ENCODE assay signal across 23 cellular contexts in the genomic region with DNA sequence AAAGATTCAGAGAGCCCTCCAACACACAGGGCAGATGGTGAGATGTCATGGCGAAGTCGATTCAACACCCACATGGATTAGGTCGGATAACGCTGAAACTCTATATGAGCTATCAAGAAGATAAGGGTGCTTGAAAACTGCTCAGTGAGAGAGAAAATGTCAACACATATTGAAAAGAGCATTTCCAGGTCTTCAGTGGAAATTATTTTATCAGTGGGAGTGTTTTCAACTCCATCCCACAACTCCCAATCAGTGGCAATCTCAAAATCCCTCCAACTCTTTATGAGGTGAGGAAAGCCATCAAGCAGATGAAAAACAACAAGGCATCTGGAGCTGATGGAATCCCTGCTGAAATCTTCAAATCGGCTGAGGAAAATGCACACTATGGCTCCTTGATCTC.
"Had no signal": no experiment of that assay in that cellular context is flagged by ENCODE, and none has a peak within 500 bp of the region (broad histone marks: within the 10 kb centered on the region; RNA-seq: fewer than 3 reads in every experiment).

No MANE protein-coding gene starts in this region.

- H3K36me3 ChIP-seq: cardiac muscle cell, lower lobe of right lung, prostate gland, right atrium auricular region, tibial artery had no signal

- H3K4me1 ChIP-seq: foreskin keratinocyte, lower lobe of right lung, prostate gland, right atrium auricular region, tibial artery had no signal

- H3K27ac ChIP-seq: cardiac muscle cell, dorsolateral prefrontal cortex, epithelial cell of prostate, foreskin keratinocyte, lower lobe of right lung, prostate gland, right atrium auricular region, tibial artery had no signal

- H3K27me3 ChIP-seq: cardiac muscle cell, foreskin keratinocyte, right atrium auricular region, tibial artery had no signal

- H3K4me3 ChIP-seq: cardiac muscle cell, dorsolateral prefrontal cortex, lower lobe of right lung, prostate gland, right atrium auricular region, tibial artery had no signal

- H3K9me3 ChIP-seq: lower lobe of right lung, prostate gland, right atrium auricular region, tibial artery had no signal

- DNase-seq: activated CD4-positive, alpha-beta memory T cell treated with anti-CD3 and anti-CD28 coated beads for 36 hours; activated CD4-positive, alpha-beta T cell treated with anti-CD3 and anti-CD28 coated beads for 4 hours; activated gamma-delta T cell treated with Interleukin-2 at 50 U/mL for 16 hours; activated naive CD8-positive, alpha-beta T cell treated with anti-CD3 and anti-CD28 coated beads for 36 hours; activated T-cell treated with anti-CD3 and anti-CD28 coated beads for 4 hours; amniotic stem cell; dorsolateral prefrontal cortex; foreskin keratinocyte; hypothalamus; islet precursor cell; left colon; lower lobe of right lung; naive thymus-derived CD8-positive, alpha-beta T cell; stimulated activated CD4-positive, alpha-beta T cell treated with anti-CD3 and anti-CD28 coated beads, Interleukin-12 subunit alpha, Interleukin-12 subunit beta, amount 100 ng/mL, for 4 hours; stimulated activated CD4-positive, alpha-beta T cell treated with anti-CD3 and anti-CD28 coated beads, Interleukin-1b, Interleukin-23, amount 100 ng/mL, for 48 hours; stimulated activated CD8-positive, alpha-beta memory T cell treated with anti-CD3 and anti-CD28 coated beads, Interleukin-4, amount 100 ng/mL, for 48 hours; stimulated activated naive CD4-positive, alpha-beta T cell treated with Interleukin-2 at 50 U/mL for 16 hours; substantia nigra; tibial artery had no signal
